Comparison of ENCODE assay signal across 12 cellular contexts in genomic region chr3:119297169-119297568, GRCh38. TPM values are rescaled to one million over a fixed set of nuclear protein-coding genes. Genes with fewer than 3 reads are reported as not detected.
DNase-seq lines count a peak whose midpoint lies in the region; ATAC-seq and TF ChIP-seq lines count a peak whose summit lies in the region.
"Had no signal": no experiment of that assay in that cellular context is flagged by ENCODE, and none has a peak within 500 bp of the region (broad histone marks: within the 10 kb centered on the region; RNA-seq: fewer than 3 reads in every experiment).

No MANE protein-coding gene starts in this region.

- no peaks in the 10 kb centered on the region for H3K27me3 Mint-ChIP-seq in activated T-cell treated with anti-CD3 and anti-CD28 coated beads, Interleukin-2, amount 50 U/mL, for 4 hours (ENCODE audit: low read depth)
- H3K27me3 Mint-ChIP-seq in chondrocyte (ENCODE audit: low read depth) (no peaks in the 10 kb centered on the region), memory B cell (no peaks in the 10 kb centered on the region)

- ATAC-seq in activated T-cell treated with anti-CD3 and anti-CD28 coated beads, Interleukin-2, amount 50 U/mL, for 4 hours: no peak
- no peak for ATAC-seq in memory B cell (ENCODE audit: low read depth)
- ATAC-seq in GM18873 (IDR thresholded peaks at IDR 0.05; ENCODE audit: low FRiP score, unreplicated experiment): no peak

- H3K36me3 ChIP-seq in thyroid gland: no peaks in the 10 kb centered on the region
- H3K36me3 ChIP-seq: tibial artery had no signal

- peaks cover 57% of the 10 kb centered on the region for H3K4me1 Mint-ChIP-seq in activated T-cell treated with anti-CD3 and anti-CD28 coated beads, Interleukin-2, amount 50 U/mL, for 4 hours (ENCODE audit: low read depth)
- H3K4me1 Mint-ChIP-seq in chondrocyte (ENCODE audit: low read depth) (peaks cover 78% of the 10 kb centered on the region), memory B cell (peaks cover 57% of the 10 kb centered on the region)

- TF ChIP-seq POLR2A in thyroid gland (IDR thresholded peaks at IDR 0.05): no peak

- peaks cover 9% of the 10 kb centered on the region for H3K36me3 Mint-ChIP-seq in activated T-cell treated with anti-CD3 and anti-CD28 coated beads, Interleukin-2, amount 50 U/mL, for 4 hours (ENCODE audit: insufficient read depth)
- peaks cover 1% of the 10 kb centered on the region for H3K36me3 Mint-ChIP-seq in chondrocyte (ENCODE audit: low read depth)
- H3K36me3 Mint-ChIP-seq in memory B cell: no peaks in the 10 kb centered on the region

- H3K27ac Mint-ChIP-seq in chondrocyte (ENCODE audit: unreplicated experiment) (peak overlapping the region; percentile 89), memory B cell (peak overlapping the region; percentile 25)

- peak overlapping the region; percentile 71 for H3K4me3 Mint-ChIP-seq in activated T-cell treated with anti-CD3 and anti-CD28 coated beads, Interleukin-2, amount 50 U/mL, for 4 hours
- H3K4me3 Mint-ChIP-seq in chondrocyte (ENCODE audit: unreplicated experiment) (peak overlapping the region; percentile 89), memory B cell (peak overlapping the region; percentile 1)

- H3K9me3 ChIP-seq in thyroid gland: no peaks in the 10 kb centered on the region
- H3K9me3 ChIP-seq: tibial artery had no signal

- H3K4me3 ChIP-seq in thyroid gland (replicated peaks in 1 of 3): no peak overlapping the region

- intact Hi-C loops in thyroid gland (cut with DNase I): no loop called here

- no peak for DNase-seq in activated T-cell treated with anti-CD3 and anti-CD28 coated beads, Interleukin-2, amount 50 U/mL, for 4 hours
- DNase-seq in activated T-cell treated with anti-CD3 and anti-CD28 coated beads for 4 hours (no peak), chondrocyte (ENCODE audit: low spot score) (no peak), memory B cell (ENCODE audit: low spot score in 2 of 2) (no peak), thyroid gland (peak; percentile 56), T-helper 2 cell (no peak)
- DNase-seq in activated CD4-positive, alpha-beta T cell treated with anti-CD3 and anti-CD28 coated beads, Interleukin-2, amount 50 U/mL, for 4 hours: no peak
- DNase-seq: activated naive CD4-positive, alpha-beta T cell; NCI-H82; stimulated activated CD4-positive, alpha-beta T cell treated with anti-CD3 and anti-CD28 coated beads, Interleukin-15, amount 100 ng/mL, for 24 hours; tibial artery had no signal

- H3K4me1 ChIP-seq in thyroid gland: peaks cover 60% of the 10 kb centered on the region in 2 donors

- TF ChIP-seq CTCF in chondrocyte (IDR thresholded peaks at IDR 0.05) (no peak), thyroid gland (IDR thresholded peaks at IDR 0.05) (no peak)

- no peaks in the 10 kb centered on the region for H3K27me3 ChIP-seq in thyroid gland
- H3K27me3 ChIP-seq: tibial artery had no signal

- peak overlapping the region; percentile 93 to 97 (median 94) for H3K27ac ChIP-seq in thyroid gland

- no peaks in the 10 kb centered on the region for H3K9me3 Mint-ChIP-seq in activated T-cell treated with anti-CD3 and anti-CD28 coated beads, Interleukin-2, amount 50 U/mL, for 4 hours
- no peaks in the 10 kb centered on the region for H3K9me3 Mint-ChIP-seq in chondrocyte (ENCODE audit: low read depth)
- no peaks in the 10 kb centered on the region for H3K9me3 Mint-ChIP-seq in memory B cell

RNA-seq across cellular contexts. Expression of gene ARHGAP31, which starts 3.0 kb away (rescaled TPM):
- 10 to 100 TPM; 16.0 to 22.0 (median 17.2) TPM for total RNA-seq in activated T-cell treated with anti-CD3 and anti-CD28 coated beads, Interleukin-2, amount 50 U/mL, for 4 hours
- total RNA-seq in chondrocyte: 35.2 to 50.3 TPM (median 37.1 TPM) in 3 replicates
- total RNA-seq in thyroid gland: 10 to 100 TPM; 40.0 to 78.9 (median 55.0) TPM

RNA-seq across cellular contexts. Expression of gene B4GALT4, which starts 56.5 kb away (rescaled TPM):
- total RNA-seq in activated T-cell treated with anti-CD3 and anti-CD28 coated beads, Interleukin-2, amount 50 U/mL, for 4 hours: 10 to 100 TPM; 13.9 to 20.3 (median 14.2) TPM
- 25.8 to 26.7 TPM (median 25.9 TPM) in 3 replicates for total RNA-seq in chondrocyte
- 10 to 100 TPM; 18.8 to 23.5 (median 21.3) TPM for total RNA-seq in thyroid gland

Comparison
In these comparisons a context has a peak if more than half of its experiments do, and no peak if none do; other contexts are left out.
1. DNase-seq: peak in thyroid gland (2 of 2); none in activated T-cell treated with anti-CD3 and anti-CD28 coated beads, Interleukin-2, amount 50 U/mL, for 4 hours (single experiment), activated T-cell treated with anti-CD3 and anti-CD28 coated beads for 4 hours (single experiment), chondrocyte (single experiment), memory B cell (0 of 2), activated CD4-positive, alpha-beta T cell treated with anti-CD3 and anti-CD28 coated beads, Interleukin-2, amount 50 U/mL, for 4 hours (0 of 2) and T-helper 2 cell (0 of 5).
2. H3K4me3 Mint-ChIP-seq: peak in every context shown above with its lines; median percentile 89 in chondrocyte; 71 in activated T-cell treated with anti-CD3 and anti-CD28 coated beads, Interleukin-2, amount 50 U/mL, for 4 hours; 1 in memory B cell.